Comparison of ENCODE assay signal across 25 cellular contexts in the genomic region with DNA sequence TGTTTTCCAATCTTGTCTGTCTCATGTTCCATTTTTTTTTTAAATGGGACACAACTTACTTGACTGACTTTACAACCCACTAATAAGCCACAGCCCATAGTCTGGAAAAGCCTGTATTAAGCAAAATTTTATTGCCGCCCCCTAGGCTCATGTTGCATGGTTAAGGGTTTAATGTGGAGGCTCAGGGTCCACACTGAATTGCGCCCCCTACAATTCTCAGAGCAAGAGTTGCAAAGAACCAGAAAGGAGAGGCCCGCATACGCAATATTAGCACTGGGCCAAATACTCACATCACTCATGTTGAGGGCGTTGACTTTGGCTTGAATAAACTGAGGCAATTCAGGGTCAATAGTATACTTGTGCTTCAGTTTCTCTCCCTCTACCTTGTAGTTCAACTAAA.
DNase-seq lines count a peak whose midpoint lies in the region; ATAC-seq, FAIRE-seq and TF ChIP-seq lines count a peak whose summit lies in the region.
"Had no signal": no experiment of that assay in that cellular context is flagged by ENCODE, and none has a peak within 500 bp of the region (broad histone marks: within the 10 kb centered on the region; RNA-seq: fewer than 3 reads in every experiment).

No MANE protein-coding gene starts in this region.

- no peak for TF ChIP-seq POLR2A in HCT116 (IDR thresholded peaks at IDR 0.05; ENCODE audit: borderline replicate concordance, extremely low read depth, insufficient read depth, insufficient read length)
- no peak for TF ChIP-seq POLR2A in GM12892 (IDR thresholded peaks at IDR 0.05; ENCODE audit: low read depth, low read length)

- H3K4me2 ChIP-seq in HCT116 (ENCODE audit: low read length): no peak overlapping the region
- no peak overlapping the region for H3K4me2 ChIP-seq in OCI-LY7 (ENCODE audit: low read length)
- H3K4me2 ChIP-seq: BLaER1 had no signal

- CTCF ChIA-PET in A673 (lab: Charles Lee) (no interaction called here), HCT116 (lab: Charles Lee) (no interaction called here), OCI-LY7 (lab: Charles Lee; ENCODE audit: unreplicated experiment) (no interaction called here)

- H3K36me3 ChIP-seq in A673 (ENCODE audit: insufficient read depth, low read length, poor library complexity, severe bottlenecking) (no peaks in the 10 kb centered on the region), HCT116 (ENCODE audit: control insufficient read depth in 1 of 2, insufficient read depth in 2 of 2, low read length in 2 of 2) (no peaks in the 10 kb centered on the region), OCI-LY7 (ENCODE audit: insufficient read depth, low read length) (no peaks in the 10 kb centered on the region)
- H3K36me3 ChIP-seq: BLaER1 had no signal

- POLR2A ChIA-PET in A673 (lab: Charles Lee; ENCODE audit: low non-redundant PET): no interaction called here
- POLR2A ChIA-PET in HCT116 (lab: Charles Lee): no interaction called here
- POLR2A ChIA-PET in OCI-LY7 (lab: Charles Lee): no interaction called here

- H3K27me3 ChIP-seq in A673 (replicated peaks; ENCODE audit: insufficient read depth, low read depth, low read length, poor library complexity): no peaks in the 10 kb centered on the region
- no peaks in the 10 kb centered on the region for H3K27me3 ChIP-seq in HCT116 (ENCODE audit: insufficient read depth, low read length)
- H3K27me3 ChIP-seq: BLaER1 had no signal

- DNase-seq in A673 (ENCODE audit: low spot score): peak; percentile 11
- DNase-seq in HCT116 (ENCODE audit: low read depth, low spot score): no peak
- no peak for DNase-seq in OCI-LY7 (ENCODE audit: low spot score)
- peak; percentile 41 for DNase-seq in iPS-NIHi11 (ENCODE audit: low spot score)
- DNase-seq in NCI-H1092 (lab: John Stamatoyannopoulos, UW): no peak
- no peak for DNase-seq in GM12892 (ENCODE audit: insufficient read length)
- DNase-seq in stimulated activated CD4-positive, alpha-beta T cell treated with anti-CD3 and anti-CD28 coated beads, Interleukin-4, amount 100 ng/mL, for 4 hours: no peak
- DNase-seq: CD4-positive, CD25-positive, alpha-beta regulatory T cell; DMS153; DND-41; GM23248; Karpas-422; MV-4-11; NCI-H1694; NCI-H2029 treated with DMSO at 0.1 percent for 48 hours; NCI-H446 treated with DMSO at 0.1 percent for 48 hours; NCI-H526; NCI-H82; NK-92 treated with Interleukin-12 subunit alpha and Interleukin-12 subunit beta, amount 100 ng/mL, for 24 hours; SHP77; T-helper 1 cell had no signal

- no peaks in the 10 kb centered on the region for H4K20me1 ChIP-seq in HCT116 (ENCODE audit: insufficient read depth)
- no peaks in the 10 kb centered on the region for H4K20me1 ChIP-seq in OCI-LY7 (ENCODE audit: insufficient read depth, low read length)
- H4K20me1 ChIP-seq: BLaER1 had no signal

- H3K9me3 ChIP-seq in A673 (ENCODE audit: low read depth, low read length, poor library complexity, severe bottlenecking) (no peaks in the 10 kb centered on the region), HCT116 (ENCODE audit: control insufficient read depth in 1 of 2, insufficient read depth in 1 of 2, low read depth in 1 of 2, low read length in 2 of 2) (no peaks in the 10 kb centered on the region), OCI-LY7 (ENCODE audit: low read length) (no peaks in the 10 kb centered on the region)
- H3K9me3 ChIP-seq: BLaER1 had no signal

- H3K9me2 ChIP-seq in HCT116 (ENCODE audit: insufficient read depth): no peaks in the 10 kb centered on the region
- H3K9me2 ChIP-seq in OCI-LY7 (ENCODE audit: insufficient read depth, low read length): no peaks in the 10 kb centered on the region

- H2AFZ ChIP-seq in HCT116 (ENCODE audit: low read depth, low read length, poor library complexity, severe bottlenecking): peak overlapping the region; percentile 32
- H2AFZ ChIP-seq in OCI-LY7 (ENCODE audit: low read length): no peak overlapping the region
- H2AFZ ChIP-seq: GM23248 had no signal

- TF ChIP-seq CTCF in A673 (conservative IDR thresholded peaks at IDR 0.05; ENCODE audit: low read depth, low read length) (no peak), HCT116 (IDR thresholded peaks at IDR 0.05 in 2 of 3, conservative IDR thresholded peaks at IDR 0.05 in 1 of 3; ENCODE audit: borderline replicate concordance in 1 of 3, insufficient read depth in 1 of 3, low read depth in 2 of 3, low read length in 2 of 3) (no peak), OCI-LY7 (conservative IDR thresholded peaks at IDR 0.05; ENCODE audit: low read length) (peak; percentile 47; the same call in 1 of the 2 replicates)

- RAD21 ChIA-PET in HCT116 (lab: Charles Lee; ENCODE audit: low non-redundant PET in 1 of 2, low total read pairs in 2 of 2, uncharacterized antibody in 2 of 2, unreplicated experiment in 2 of 2): no interaction called here

- no peak overlapping the region for H3K9ac ChIP-seq in HCT116 (ENCODE audit: low read length)
- H3K9ac ChIP-seq: BLaER1, GM23248 had no signal

- H3K27ac ChIP-seq in A673 (ENCODE audit: low read depth, low read length, poor library complexity, severe bottlenecking) (no peak overlapping the region), HCT116 (ENCODE audit: low read depth, low read length) (no peak overlapping the region), OCI-LY7 (ENCODE audit: low read depth, low read length, poor library complexity, severe bottlenecking) (no peak overlapping the region)
- H3K27ac ChIP-seq: BLaER1, GM23248, HL-60, RWPE1 had no signal

- ATAC-seq in HCT116: peak; percentile 42; the same call in 1 of the 2 replicates
- no peak for ATAC-seq in HG03457 (IDR thresholded peaks at IDR 0.05; ENCODE audit: unreplicated experiment)

- FAIRE-seq in GM12892 (lab: Jason Lieb, UNC): no peak

- H3K4me1 ChIP-seq in A673 (ENCODE audit: insufficient read depth, low read length, poor library complexity, severe bottlenecking): peaks cover 8% of the 10 kb centered on the region
- H3K4me1 ChIP-seq in HCT116 (ENCODE audit: control insufficient read depth in 1 of 2, insufficient read depth in 2 of 2, low read length in 2 of 2): peaks cover 0 to 7% of the 10 kb centered on the region in 2 experiments; a peak in 1 of 4 replicates
- H3K4me1 ChIP-seq in OCI-LY7 (ENCODE audit: insufficient read depth, low read length, poor library complexity, severe bottlenecking): no peaks in the 10 kb centered on the region

- intact Hi-C loops in A673 (cut with micrococcal nuclease; ENCODE audit: unreplicated experiment): no loop called here
- intact Hi-C loops in HCT116 (cut with micrococcal nuclease): no loop called here
- intact Hi-C loops in OCI-LY7 (cut with micrococcal nuclease; ENCODE audit: unreplicated experiment): no loop called here

- no peak for TF ChIP-seq RAD21 in HCT116 (IDR thresholded peaks at IDR 0.05; ENCODE audit: low read depth)

- H3K79me2 ChIP-seq in HCT116 (ENCODE audit: insufficient read depth, low read length) (no peaks in the 10 kb centered on the region), OCI-LY7 (ENCODE audit: insufficient read depth, low read depth, low read length) (no peaks in the 10 kb centered on the region)

- BruUV-seq in A673 (replicated peaks; lab: Mats Ljungman, UMichigan): no TSS peak
- no TSS peak for BruUV-seq in HCT116 (replicated peaks; lab: Mats Ljungman, UMichigan)
- BruUV-seq in OCI-LY7 (replicated peaks; lab: Mats Ljungman, UMichigan): no TSS peak

- H3K4me3 ChIP-seq in A673 (ENCODE audit: low read depth, low read length, poor library complexity, severe bottlenecking) (no peak overlapping the region), HCT116 (replicated peaks in 1 of 2; ENCODE audit: low read depth in 1 of 2, low read length in 2 of 2) (no peak overlapping the region), OCI-LY7 (ENCODE audit: low read depth, low read length, poor library complexity, severe bottlenecking) (no peak overlapping the region)
- H3K4me3 ChIP-seq: BLaER1, GM23248 had no signal

TF ChIP-seq in HCT116, 20 proteins besides CTCF, POLR2A, EP300 and RAD21 (continues in another document):
- TF ChIP-seq, protein P1, sequence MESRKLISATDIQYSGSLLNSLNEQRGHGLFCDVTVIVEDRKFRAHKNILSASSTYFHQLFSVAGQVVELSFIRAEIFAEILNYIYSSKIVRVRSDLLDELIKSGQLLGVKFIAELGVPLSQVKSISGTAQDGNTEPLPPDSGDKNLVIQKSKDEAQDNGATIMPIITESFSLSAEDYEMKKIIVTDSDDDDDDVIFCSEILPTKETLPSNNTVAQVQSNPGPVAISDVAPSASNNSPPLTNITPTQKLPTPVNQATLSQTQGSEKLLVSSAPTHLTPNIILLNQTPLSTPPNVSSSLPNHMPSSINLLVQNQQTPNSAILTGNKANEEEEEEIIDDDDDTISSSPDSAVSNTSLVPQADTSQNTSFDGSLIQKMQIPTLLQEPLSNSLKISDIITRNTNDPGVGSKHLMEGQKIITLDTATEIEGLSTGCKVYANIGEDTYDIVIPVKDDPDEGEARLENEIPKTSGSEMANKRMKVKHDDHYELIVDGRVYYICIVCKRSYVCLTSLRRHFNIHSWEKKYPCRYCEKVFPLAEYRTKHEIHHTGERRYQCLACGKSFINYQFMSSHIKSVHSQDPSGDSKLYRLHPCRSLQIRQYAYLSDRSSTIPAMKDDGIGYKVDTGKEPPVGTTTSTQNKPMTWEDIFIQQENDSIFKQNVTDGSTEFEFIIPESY (IDR thresholded peaks at IDR 0.05; ENCODE audit: extremely low read depth, insufficient replicate concordance, low read length): no peak
- TF ChIP-seq TCF7L2 (IDR thresholded peaks at IDR 0.05; ENCODE audit: borderline replicate concordance, extremely low read depth, insufficient read depth, insufficient read length) (no peak), EZH2phosphoT487 (IDR thresholded peaks at IDR 0.05; ENCODE audit: borderline replicate concordance) (no peak), EZH2 (IDR thresholded peaks at IDR 0.05) (no peak)
- TF ChIP-seq, protein P2, sequence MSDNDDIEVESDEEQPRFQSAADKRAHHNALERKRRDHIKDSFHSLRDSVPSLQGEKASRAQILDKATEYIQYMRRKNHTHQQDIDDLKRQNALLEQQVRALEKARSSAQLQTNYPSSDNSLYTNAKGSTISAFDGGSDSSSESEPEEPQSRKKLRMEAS (IDR thresholded peaks at IDR 0.05): no peak

Comparison
In these comparisons a context has a peak if more than half of its experiments do, and no peak if none do; other contexts are left out.
1. DNase-seq: peak in A673 (single experiment) and iPS-NIHi11 (single experiment); none in HCT116 (single experiment), OCI-LY7 (single experiment), NCI-H1092 (single experiment), GM12892 (single experiment) and stimulated activated CD4-positive, alpha-beta T cell treated with anti-CD3 and anti-CD28 coated beads, Interleukin-4, amount 100 ng/mL, for 4 hours (0 of 2).